25 cellular contexts compared by ENCODE assay signal in genomic region chr15:41671656-41672636, GRCh38. TPM values are rescaled to one million over a fixed set of nuclear protein-coding genes. Genes with fewer than 3 reads are reported as not detected.
A peak's percentile ranks its signal among the peaks of the same experiment; 100 is the strongest.
DNase-seq lines count a peak whose midpoint lies in the region; ATAC-seq, FAIRE-seq and TF ChIP-seq lines count a peak whose summit lies in the region.
"Had no signal": no experiment of that assay in that cellular context is flagged by ENCODE, and none has a peak within 500 bp of the region (broad histone marks: within the 10 kb centered on the region; RNA-seq: fewer than 3 reads in every experiment).

No MANE protein-coding gene starts in this region.

- no peak overlapping the region for H3K4me3 Mint-ChIP-seq in activated naive CD8-positive, alpha-beta T cell treated with anti-CD3 and anti-CD28 coated beads, Interleukin-2, amount 50 U/mL, for 24 hours
- no peak overlapping the region for H3K4me3 Mint-ChIP-seq in activated naive CD8-positive, alpha-beta T cell treated with anti-CD3 and anti-CD28 coated beads for 36 hours
- H3K4me3 Mint-ChIP-seq: T-cell had no signal

- WGBS in K562 (ENCODE audit: insufficient coverage, low coverage, missing lambda C conversion rate), result 31% methylated on average over 7 of the region's 7 CpGs
- WGBS in adrenal gland, 4 donors, result 77 to 81% (median 80%) methylated on average over 7 of the region's 7 CpGs

- peaks cover 37% of the 10 kb centered on the region for H3K4me1 Mint-ChIP-seq in activated naive CD8-positive, alpha-beta T cell treated with anti-CD3 and anti-CD28 coated beads, Interleukin-2, amount 50 U/mL, for 24 hours
- H3K4me1 Mint-ChIP-seq in activated naive CD8-positive, alpha-beta T cell treated with anti-CD3 and anti-CD28 coated beads for 36 hours, result peaks cover 45% of the 10 kb centered on the region

- H3K9me3 Mint-ChIP-seq in activated naive CD8-positive, alpha-beta T cell treated with anti-CD3 and anti-CD28 coated beads, Interleukin-2, amount 50 U/mL, for 24 hours, result no peaks in the 10 kb centered on the region
- peaks cover 2% of the 10 kb centered on the region for H3K9me3 Mint-ChIP-seq in activated naive CD8-positive, alpha-beta T cell treated with anti-CD3 and anti-CD28 coated beads for 36 hours
- H3K9me3 Mint-ChIP-seq: T-cell had no signal

- H3K27me3 Mint-ChIP-seq in activated naive CD8-positive, alpha-beta T cell treated with anti-CD3 and anti-CD28 coated beads, Interleukin-2, amount 50 U/mL, for 24 hours, result no peaks in the 10 kb centered on the region
- no peaks in the 10 kb centered on the region for H3K27me3 Mint-ChIP-seq in activated naive CD8-positive, alpha-beta T cell treated with anti-CD3 and anti-CD28 coated beads for 36 hours
- H3K27me3 Mint-ChIP-seq: T-cell had no signal

- no peak overlapping the region for H2AFZ ChIP-seq in K562 (ENCODE audit: low read depth, low read length)

- H3K4me3 ChIP-seq in K562 (no peak overlapping the region), left lung (no peak overlapping the region), adrenal gland (no peak overlapping the region)

- H3K36me3 ChIP-seq in K562 (ENCODE audit: control insufficient read depth, insufficient read depth, low read length), result peaks cover 44% of the 10 kb centered on the region
- peaks cover 0 to 13% of the 10 kb centered on the region in 2 donors for H3K36me3 ChIP-seq in left lung
- H3K36me3 ChIP-seq in adrenal gland (replicated peaks in 1 of 2), result no peaks in the 10 kb centered on the region

- TF ChIP-seq CTCF in K562 (IDR thresholded peaks at IDR 0.05 in 2 of 3, conservative IDR thresholded peaks at IDR 0.05 in 1 of 3; ENCODE audit: insufficient read depth in 2 of 3, low read depth in 1 of 3, low read length in 3 of 3), result no peak
- TF ChIP-seq CTCF in left lung (IDR thresholded peaks at IDR 0.05), result no peak
- no peak for TF ChIP-seq CTCF in adrenal gland (IDR thresholded peaks at IDR 0.05)

- H3K36me3 Mint-ChIP-seq in activated naive CD8-positive, alpha-beta T cell treated with anti-CD3 and anti-CD28 coated beads, Interleukin-2, amount 50 U/mL, for 24 hours (ENCODE audit: low read depth), result peaks cover 28% of the 10 kb centered on the region
- peaks cover 45% of the 10 kb centered on the region for H3K36me3 Mint-ChIP-seq in activated naive CD8-positive, alpha-beta T cell treated with anti-CD3 and anti-CD28 coated beads for 36 hours

- peak overlapping the region; percentile 8; the same call in 1 of the 3 replicates for H3K27ac ChIP-seq in K562 (ENCODE audit: extremely low read depth, low read depth, low read length)
- no peak overlapping the region for H3K27ac ChIP-seq in left lung
- H3K27ac ChIP-seq in adrenal gland, result no peak overlapping the region

- no peaks in the 10 kb centered on the region for H3K9me3 ChIP-seq in K562 (replicated peaks; ENCODE audit: control insufficient read depth, insufficient read depth, low read depth, low read length)
- H3K9me3 ChIP-seq in left lung, result no peaks in the 10 kb centered on the region
- H3K9me3 ChIP-seq in adrenal gland (replicated peaks in 1 of 3), result no peaks in the 10 kb centered on the region

- CTCF ChIA-PET in K562 (lab: Yijun Ruan, JAX; ENCODE audit: low intra/inter-chr PET ratio), result no interaction called here

- TF ChIP-seq EP300 in K562 (IDR thresholded peaks at IDR 0.05; ENCODE audit: low read length), result no peak

- no peaks in the 10 kb centered on the region for H3K27me3 ChIP-seq in K562 (ENCODE audit: control insufficient read depth in 2 of 2, insufficient read depth in 2 of 2, low read length in 2 of 2)
- no peaks in the 10 kb centered on the region for H3K27me3 ChIP-seq in left lung
- no peaks in the 10 kb centered on the region for H3K27me3 ChIP-seq in adrenal gland

- POLR2A ChIA-PET in K562 (lab: Yijun Ruan, JAX), result interaction anchor here (1.2 to 3.1 kb wide), 5 partner anchors 9 to 204 kb away, joined by 3 to 30 read pairs (median 6); partner anchors contain the start of gene MGA

- peaks cover 98% of the 10 kb centered on the region for H3K79me2 ChIP-seq in K562 (ENCODE audit: control insufficient read depth, insufficient read depth, low read length)

- TF ChIP-seq POLR2A in K562 (conservative IDR thresholded peaks at IDR 0.05) (no peak), adrenal gland (IDR thresholded peaks at IDR 0.05) (no peak)

- no peak for ATAC-seq in activated naive CD8-positive, alpha-beta T cell treated with anti-CD3 and anti-CD28 coated beads, Interleukin-2, amount 50 U/mL, for 24 hours
- peak; percentile 81 for ATAC-seq in K562
- no peak for ATAC-seq in left lung
- ATAC-seq: HCT116, left lobe of liver, T-cell had no signal

- no peaks in the 10 kb centered on the region for H3K9me1 ChIP-seq in K562 (ENCODE audit: control insufficient read depth, insufficient read depth, low read length)

- H3K4me2 ChIP-seq in K562 (ENCODE audit: insufficient read depth, low read length), result peak overlapping the region; percentile 35

- intact Hi-C loops in K562 (cut with micrococcal nuclease) (no loop called here), left lung (cut with DNase I) (no loop called here), adrenal gland (cut with DNase I) (no loop called here)

- BruUV-seq in K562 (replicated peaks; lab: Mats Ljungman, UMichigan), result no TSS peak

- in situ Hi-C loops in K562 (cut with MboI), result no loop called here

- H3K9ac ChIP-seq in K562 (ENCODE audit: insufficient read depth in 1 of 2, low read depth in 2 of 2, low read length in 2 of 2), result 0 out of 4 replicates have a peak overlapping the region, but pooled peaks of 1 of the 2 experiments have one; percentile 33

- H4K20me1 ChIP-seq in K562 (replicated peaks; ENCODE audit: control insufficient read depth, insufficient read depth, low read length), result no peaks in the 10 kb centered on the region

- peak; percentile 56 for FAIRE-seq in K562 (lab: Jason Lieb, UNC)
- FAIRE-seq: endothelial cell of umbilical vein, GM18507, HTR-8/SVneo, urothelium cell line had no signal

- DNase-seq in activated naive CD8-positive, alpha-beta T cell treated with anti-CD3 and anti-CD28 coated beads, Interleukin-2, amount 50 U/mL, for 24 hours, result no peak
- DNase-seq in activated naive CD8-positive, alpha-beta T cell treated with anti-CD3 and anti-CD28 coated beads for 36 hours, result no peak
- DNase-seq in MV-4-11 (lab: John Stamatoyannopoulos, UW) (peak; percentile 31), K562 (ENCODE audit: extremely low read depth in 1 of 4, low spot score in 3 of 4) (no peak), OCI-M1 (lab: John Stamatoyannopoulos, UW) (no peak), left lung (no peak), HCEC 1CT (no peak), adrenal gland (no peak)
- DNase-seq: activated effector memory CD4-positive, alpha-beta T cell treated with Interleukin-2 at 50 U/mL for 16 hours; activated T-cell treated with anti-CD3 and anti-CD28 coated beads for 4 hours; cerebellar nuclear complex; GF-D8; mesendoderm; NCI-H1105; NCI-H187 treated with DMSO at 0.1 percent for 48 hours; NCI-H2171 treated with DMSO at 0.1 percent for 48 hours; NCI-H526 treated with DMSO at 0.1 percent for 48 hours; stimulated activated naive CD4-positive, alpha-beta T cell; T-cell had no signal

- H3K27ac Mint-ChIP-seq in activated naive CD8-positive, alpha-beta T cell treated with anti-CD3 and anti-CD28 coated beads, Interleukin-2, amount 50 U/mL, for 24 hours, result peak overlapping the region; percentile 8
- no peak overlapping the region for H3K27ac Mint-ChIP-seq in activated naive CD8-positive, alpha-beta T cell treated with anti-CD3 and anti-CD28 coated beads for 36 hours
- H3K27ac Mint-ChIP-seq: T-cell had no signal

- peaks cover 5 to 7% of the 10 kb centered on the region in 2 experiments; a peak in 3 of 5 replicates for H3K4me1 ChIP-seq in K562 (replicated peaks in 1 of 2; ENCODE audit: control insufficient read depth in 2 of 2, insufficient read depth in 2 of 2, low read length in 2 of 2)
- peaks cover 0 to 19% of the 10 kb centered on the region in 2 donors for H3K4me1 ChIP-seq in left lung
- H3K4me1 ChIP-seq in adrenal gland (replicated peaks in 1 of 2), result peaks cover 4 to 20% of the 10 kb centered on the region in 2 donors

- TF ChIP-seq RAD21 in K562 (CRISPR knock-in tag; conservative IDR thresholded peaks at IDR 0.05 in 1 of 2, IDR thresholded peaks at IDR 0.05 in 1 of 2), result no peak

TF ChIP-seq in K562, 482 proteins besides CTCF, POLR2A, EP300 and RAD21:
- TF ChIP-seq SETDB1 (IDR thresholded peaks at IDR 0.05; ENCODE audit: low read length) (no peak), TEAD2 (tag; IDR thresholded peaks at IDR 0.05) (no peak), ARID1B (IDR thresholded peaks at IDR 0.05) (0 out of 2 replicates have a peak, but pooled peaks have one; percentile 14), DNMT1 (IDR thresholded peaks at IDR 0.05) (no peak), HDAC3 (IDR thresholded peaks at IDR 0.05; ENCODE audit: borderline replicate concordance, partially characterized antibody) (no peak), SPI1 (IDR thresholded peaks at IDR 0.05; ENCODE audit: borderline replicate concordance, low read depth, low read length) (peak; percentile 56; the same call in 1 of the 2 replicates)

RNA-seq across cellular contexts. Expression of gene MGA, which starts 11.7 kb away (rescaled TPM):
- total RNA-seq in activated naive CD8-positive, alpha-beta T cell treated with anti-CD3 and anti-CD28 coated beads for 36 hours, result 10 to 100 TPM; 30.5 to 32.0 TPM
- 68.6 and 206 TPM in 2 replicates for total RNA-seq in K562 (2011; cell fraction: chromatin; rRNA removed; ENCODE audit: low replicate concordance)
- total RNA-seq in K562 (2011; cell fraction: nucleolus; rRNA removed), result 29.5 and 38.4 TPM in 2 replicates
- total RNA-seq in K562 (2011; cell fraction: nucleoplasm; rRNA removed), result 68.1 and 97.3 TPM in 2 replicates
- total RNA-seq in K562 (2014; rRNA removed) (23.0 and 23.9 TPM in 2 replicates), K562 (2014; rRNA removed; fragmentation: Illumina TruSeq; extraction: Trizol) (56.1 and 59.4 TPM in 2 replicates), K562 (2015; rRNA removed; fragmentation: Illumina TruSeq; extraction: Trizol) (44.8 and 47.5 TPM in 2 replicates), K562 (2021) (43.3 and 45.3 TPM in 2 replicates), left lung (10 to 100 TPM; 33.4 to 33.7 TPM), adrenal gland (10 to 100 TPM; 22.0 to 51.4 (median 39.8) TPM)
- polyA plus RNA-seq in K562 (2011; rRNA removed) (15.1 and 18.2 TPM in 2 replicates), K562 (2014; fragmentation: Illumina TruSeq; extraction: Trizol) (15.4 and 21.1 TPM in 2 replicates), K562 (2014; fragmentation: Nextera tagmentation; extraction: Ambion mirVana) (1 to 10 TPM; 4.7 to 4.8 TPM), K562 (2014; rRNA removed) (8.9 and 9.7 TPM in 2 replicates), adrenal gland (10 to 100 TPM in 1 of 3 donors, 1 to 10 TPM in 2; 2.6 to 14.8 (median 6.0) TPM)
- polyA plus RNA-seq in K562 (2011; cell fraction: cytosol; rRNA removed), result 7.3 and 9.3 TPM in 2 replicates
- 18.7 and 21.6 TPM in 2 replicates for polyA plus RNA-seq in K562 (2011; cell fraction: nucleus; rRNA removed)
- polyA plus RNA-seq in K562 (2012), result 10.1 and 11.9 TPM in 2 replicates
- 132 and 175 TPM in 2 replicates for polyA minus RNA-seq in K562 (2011; rRNA and poly(A)+ RNA removed)
- polyA minus RNA-seq in K562 (2011; cell fraction: cytosol; rRNA and poly(A)+ RNA removed), result 41.2 and 42.2 TPM in 2 replicates
- polyA minus RNA-seq in K562 (2011; cell fraction: nucleus; rRNA and poly(A)+ RNA removed), result 26.8 and 59.2 TPM in 2 replicates
